ENCODE assay signal across 21 cellular contexts in the genomic region with DNA sequence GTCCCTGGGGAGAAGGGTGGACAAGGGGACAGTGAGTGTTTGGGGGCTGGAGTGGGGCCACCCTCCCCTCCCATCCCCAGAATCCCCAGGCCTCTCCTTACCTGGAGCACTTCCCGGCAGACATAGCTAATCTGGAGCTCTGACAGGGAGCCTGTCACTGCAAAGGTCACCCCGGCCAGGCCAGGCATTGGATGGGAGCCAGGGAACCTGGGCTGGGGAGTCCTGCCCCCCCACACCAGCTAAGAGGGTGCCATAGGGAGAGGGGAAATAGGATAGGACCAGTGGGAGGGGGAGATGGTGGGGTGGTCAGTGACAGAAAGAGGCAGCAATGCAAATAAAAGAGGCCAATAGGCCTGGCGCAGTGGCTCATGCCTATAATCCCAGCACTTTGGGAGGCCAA. TPM values are rescaled to one million over a fixed set of nuclear protein-coding genes. Genes with fewer than 3 reads are reported as not detected.
DNase-seq lines count a peak whose midpoint lies in the region; ATAC-seq, FAIRE-seq and TF ChIP-seq lines count a peak whose summit lies in the region.
"Had no signal": no experiment of that assay in that cellular context is flagged by ENCODE, and none has a peak within 500 bp of the region (broad histone marks: within the 10 kb centered on the region; RNA-seq: fewer than 3 reads in every experiment).

No MANE protein-coding gene starts in this region.

- in situ Hi-C loops in HepG2 (cut with HindIII; ENCODE audit: extremely low pct_ligation_motif_present, low pct_unique_long_range_greater_than_20kb): no loop called here

- POLR2A ChIA-PET in HepG2 (lab: Yijun Ruan, JAX): no interaction called here

- no peaks in the 10 kb centered on the region for H3K27me3 Mint-ChIP-seq in T-helper 17 cell
- no peaks in the 10 kb centered on the region for H3K27me3 Mint-ChIP-seq in effector memory CD8-positive, alpha-beta T cell
- H3K27me3 Mint-ChIP-seq in stimulated activated naive B cell treated with anti-CD40 and anti-IgM and Interleukin-4, amounts not matched to agents 10 μg/mL and 1 μg/mL and 100 μg/mL, for 72 hours: no peaks in the 10 kb centered on the region
- H3K27me3 Mint-ChIP-seq: CD4-positive, alpha-beta T cell; IgD-negative memory B cell had no signal

- intact Hi-C loops in HepG2 (cut with micrococcal nuclease; ENCODE audit: unreplicated experiment) (no loop called here), right lobe of liver (cut with DNase I) (no loop called here)

- H3K9me3 Mint-ChIP-seq in effector memory CD8-positive, alpha-beta T cell: no peaks in the 10 kb centered on the region
- no peaks in the 10 kb centered on the region for H3K9me3 Mint-ChIP-seq in stimulated activated naive B cell treated with anti-CD40 and anti-IgM and Interleukin-4, amounts not matched to agents 10 μg/mL and 1 μg/mL and 100 μg/mL, for 72 hours
- H3K9me3 Mint-ChIP-seq: CD4-positive, alpha-beta T cell; IgD-negative memory B cell had no signal

- peaks cover 43% of the 10 kb centered on the region for H3K4me1 Mint-ChIP-seq in T-helper 17 cell
- peaks cover 47 to 60% of the 10 kb centered on the region in 2 donors for H3K4me1 Mint-ChIP-seq in effector memory CD8-positive, alpha-beta T cell (ENCODE audit: low read depth in 2 of 2)
- peaks cover 34 to 73% of the 10 kb centered on the region in 2 donors for H3K4me1 Mint-ChIP-seq in stimulated activated naive B cell treated with anti-CD40 and anti-IgM and Interleukin-4, amounts not matched to agents 10 μg/mL and 1 μg/mL and 100 μg/mL, for 72 hours

- ATAC-seq in HepG2 (no peak), right lobe of liver (no peak), T-helper 17 cell (no peak), HG03025 (IDR thresholded peaks at IDR 0.05; ENCODE audit: low FRiP score, unreplicated experiment) (no peak), GM21423 (IDR thresholded peaks at IDR 0.05; ENCODE audit: unreplicated experiment) (no peak), HG02884 (IDR thresholded peaks at IDR 0.05; ENCODE audit: unreplicated experiment) (no peak)
- no peak for ATAC-seq in effector memory CD8-positive, alpha-beta T cell (replicated peaks)
- ATAC-seq in stimulated activated naive B cell treated with anti-CD40 and anti-IgM and Interleukin-4, amounts not matched to agents 10 μg/mL and 1 μg/mL and 100 μg/mL, for 72 hours (replicated peaks): no peak

- no peak for DNase-seq in HepG2 (ENCODE audit: low spot score)
- DNase-seq in right lobe of liver: no peak
- no peak for DNase-seq in T-helper 17 cell
- no peak for DNase-seq in effector memory CD8-positive, alpha-beta T cell
- no peak for DNase-seq in stimulated activated naive B cell treated with anti-CD40 and anti-IgM and Interleukin-4, amounts not matched to agents 10 μg/mL and 1 μg/mL and 100 μg/mL, for 72 hours
- DNase-seq: 8988T; AML-193; Calu3; CD4-positive, alpha-beta T cell; DMS 273 treated with DMSO at 0.1 percent for 48 hours; DMS79; EL; HCEC 1CT had no signal

- no peak for FAIRE-seq in HepG2 (lab: Jason Lieb, UNC)
- FAIRE-seq: G401.6, GM12892, H1 had no signal

- TF ChIP-seq EP300 in HepG2 (IDR thresholded peaks at IDR 0.05; ENCODE audit: low read depth in 2 of 2, low read length in 2 of 2): no peak
- TF ChIP-seq EP300 in HepG2 (CRISPR knock-in tag; IDR thresholded peaks at IDR 0.05; ENCODE audit: borderline replicate concordance): no peak

- H3K4me3 Mint-ChIP-seq in T-helper 17 cell: no peak overlapping the region
- H3K4me3 Mint-ChIP-seq in effector memory CD8-positive, alpha-beta T cell: peak overlapping the region; percentile 23 to 100
- peak overlapping the region in 1 of 2 donors; percentile 32 for H3K4me3 Mint-ChIP-seq in stimulated activated naive B cell treated with anti-CD40 and anti-IgM and Interleukin-4, amounts not matched to agents 10 μg/mL and 1 μg/mL and 100 μg/mL, for 72 hours

- H3K4me3 ChIP-seq in HepG2 (replicated peaks in 1 of 3; ENCODE audit: insufficient read depth in 1 of 3, low read depth in 2 of 3, low read length in 3 of 3): no peak overlapping the region
- no peak overlapping the region for H3K4me3 ChIP-seq in right lobe of liver
- H3K4me3 ChIP-seq: BLaER1 treated with 17β-estradiol and CSF1 and Interleukin-3, amounts not matched to agents 10 nM and 100 nM had no signal

- peak overlapping the region; percentile 27; the same call in 1 of the 2 replicates for H3K4me2 ChIP-seq in HepG2 (ENCODE audit: low read depth, low read length)

- no peak for TF ChIP-seq POLR2A in HepG2 (IDR thresholded peaks at IDR 0.05; ENCODE audit: insufficient read depth in 1 of 2, low read depth in 2 of 2, low read length in 2 of 2)
- no peak for TF ChIP-seq POLR2A in right lobe of liver (IDR thresholded peaks at IDR 0.05)

- no peaks in the 10 kb centered on the region for H3K9me3 ChIP-seq in HepG2 (ENCODE audit: low read length)
- H3K9me3 ChIP-seq in right lobe of liver: no peaks in the 10 kb centered on the region
- H3K9me3 ChIP-seq in T-helper 17 cell (ENCODE audit: control insufficient read depth, low read length, poor library complexity, severe bottlenecking): no peaks in the 10 kb centered on the region
- H3K9me3 ChIP-seq: BLaER1 treated with 17β-estradiol and CSF1 and Interleukin-3, amounts not matched to agents 10 nM and 100 nM had no signal

- H3K27ac Mint-ChIP-seq in T-helper 17 cell: peak overlapping the region; percentile 99
- peak overlapping the region in 1 of 2 donors; percentile 96 for H3K27ac Mint-ChIP-seq in effector memory CD8-positive, alpha-beta T cell
- H3K27ac Mint-ChIP-seq in stimulated activated naive B cell treated with anti-CD40 and anti-IgM and Interleukin-4, amounts not matched to agents 10 μg/mL and 1 μg/mL and 100 μg/mL, for 72 hours: peak overlapping the region; percentile 9

- H3K9ac ChIP-seq in HepG2 (ENCODE audit: insufficient read depth, low read depth, low read length): no peak overlapping the region

- H3K4me1 ChIP-seq in HepG2 (ENCODE audit: insufficient read depth, low read length): peaks cover 30% of the 10 kb centered on the region
- peaks cover 0 to 5% (median 0%) of the 10 kb centered on the region in 4 donors for H3K4me1 ChIP-seq in right lobe of liver

- WGBS in HepG2 (ENCODE audit: low lambda C conversion rate): 7% methylated on average over 3 of the region's 3 CpGs
- 100% methylated on average over 1 of the region's 3 CpGs for WGBS in right lobe of liver (ENCODE audit: insufficient coverage, low coverage, low lambda C conversion rate, missing lambda C conversion rate)

- TF ChIP-seq CTCF in HepG2 (CRISPR knock-in tag; IDR thresholded peaks at IDR 0.05): no peak
- no peak for TF ChIP-seq CTCF in right lobe of liver (IDR thresholded peaks at IDR 0.05)

- no TSS peak for BruUV-seq in HepG2 (replicated peaks; lab: Mats Ljungman, UMichigan)

- no peaks in the 10 kb centered on the region for H4K20me1 ChIP-seq in HepG2 (ENCODE audit: insufficient read depth, low read length)

- TF ChIP-seq RAD21 in HepG2 (CRISPR knock-in tag; IDR thresholded peaks at IDR 0.05): no peak

- no peaks in the 10 kb centered on the region; a peak in 2 of 5 replicates for H3K27me3 ChIP-seq in HepG2 (ENCODE audit: control insufficient read depth in 1 of 2, insufficient read depth in 2 of 2, low read length in 2 of 2)
- H3K27me3 ChIP-seq in right lobe of liver: no peaks in the 10 kb centered on the region
- H3K27me3 ChIP-seq: BLaER1 treated with 17β-estradiol and CSF1 and Interleukin-3, amounts not matched to agents 10 nM and 100 nM had no signal

- H3K36me3 Mint-ChIP-seq in T-helper 17 cell (ENCODE audit: low read depth): peaks cover 19% of the 10 kb centered on the region
- peaks cover 66% of the 10 kb centered on the region for H3K36me3 Mint-ChIP-seq in effector memory CD8-positive, alpha-beta T cell (ENCODE audit: insufficient read depth)
- H3K36me3 Mint-ChIP-seq in stimulated activated naive B cell treated with anti-CD40 and anti-IgM and Interleukin-4, amounts not matched to agents 10 μg/mL and 1 μg/mL and 100 μg/mL, for 72 hours: peaks cover 54 to 62% of the 10 kb centered on the region in 2 donors

- peaks cover 4% of the 10 kb centered on the region for H3K79me2 ChIP-seq in HepG2 (ENCODE audit: insufficient read depth, low read length)

- H3K27ac ChIP-seq in HepG2 (ENCODE audit: extremely low read length, insufficient read depth, low read length): no peak overlapping the region
- H3K27ac ChIP-seq in right lobe of liver: no peak overlapping the region
- H3K27ac ChIP-seq: BLaER1 treated with 17β-estradiol and CSF1 and Interleukin-3, amounts not matched to agents 10 nM and 100 nM had no signal

- H3K36me3 ChIP-seq in HepG2 (replicated peaks in 1 of 2; ENCODE audit: control insufficient read depth in 1 of 2, insufficient read depth in 2 of 2, low read length in 2 of 2) (no peaks in the 10 kb centered on the region), right lobe of liver (no peaks in the 10 kb centered on the region)

- H2AFZ ChIP-seq in HepG2 (ENCODE audit: low read length): no peak overlapping the region

- CTCF ChIA-PET in HepG2 (lab: Yijun Ruan, JAX; ENCODE audit: low intra/inter-chr PET ratio, low total read pairs): no interaction called here

RNA-seq across cellular contexts. Expression of a gene that starts 3.5 kb away (rescaled TPM):
- 0.89 TPM in 1 of 2 replicates, not detected in the other for total RNA-seq in HepG2 (2016; rRNA removed; fragmentation: Illumina TruSeq; extraction: Trizol)
- total RNA-seq in HepG2 (2016; cell fraction: cytosol; rRNA removed; fragmentation: Illumina TruSeq; extraction: Trizol; ENCODE audit: low read depth): not detected in 2 replicates
- 0.39 and 0.41 TPM in 2 replicates for total RNA-seq in HepG2 (2016; cell fraction: insoluble cytoplasmic fraction; rRNA removed; fragmentation: Illumina TruSeq; extraction: Trizol)
- 0.19 and 0.62 TPM in 2 replicates for total RNA-seq in HepG2 (2016; cell fraction: membrane; rRNA removed; fragmentation: Illumina TruSeq; extraction: Trizol)
- 0.60 TPM in 1 of 2 replicates, not detected in the other for total RNA-seq in HepG2 (2016; cell fraction: nucleus; rRNA removed; fragmentation: Illumina TruSeq; extraction: Trizol)
- polyA plus RNA-seq in HepG2 (2011; rRNA removed): 0.24 and 0.35 TPM in 2 replicates
- polyA plus RNA-seq in HepG2 (2011; cell fraction: cytosol; rRNA removed): 0.05 and 0.31 TPM in 2 replicates
- polyA plus RNA-seq in HepG2 (2011; cell fraction: nucleus; rRNA removed): 2.1 and 2.6 TPM in 2 replicates
- 0.44 and 0.64 TPM in 2 replicates for polyA plus RNA-seq in HepG2 (2012)
- not detected in 2 replicates for polyA plus RNA-seq in HepG2 (2016; cell fraction: cytosol; fragmentation: Illumina TruSeq; extraction: Trizol; ENCODE audit: low read depth)
- polyA plus RNA-seq in HepG2 (2016; cell fraction: insoluble cytoplasmic fraction; fragmentation: Illumina TruSeq; extraction: Trizol; ENCODE audit: low read depth): 0.52 TPM in 1 of 2 replicates, not detected in the other
- not detected in 2 replicates for polyA plus RNA-seq in HepG2 (2016; cell fraction: membrane; fragmentation: Illumina TruSeq; extraction: Trizol; ENCODE audit: low read depth)
- polyA plus RNA-seq in HepG2 (2016; cell fraction: nucleus; fragmentation: Illumina TruSeq; extraction: Trizol; ENCODE audit: insufficient read depth, low read depth): 1.4 and 3.1 TPM in 2 replicates
- 0.91 TPM in 1 of 2 replicates, not detected in the other for polyA minus RNA-seq in HepG2 (2011; rRNA and poly(A)+ RNA removed; ENCODE audit: low replicate concordance)
- not detected in 2 replicates for polyA minus RNA-seq in HepG2 (2011; cell fraction: cytosol; rRNA and poly(A)+ RNA removed)
- not detected in 2 replicates for polyA minus RNA-seq in HepG2 (2011; cell fraction: nucleus; rRNA and poly(A)+ RNA removed)
- 1 to 10 TPM in 5 of 6 experiments, under 1 TPM in 1; 0.93 to 3.1 (median 2.0) TPM for total RNA-seq in right lobe of liver
- 100 to 1,000 TPM; 298 to 351 TPM for total RNA-seq in T-helper 17 cell
- total RNA-seq: Calu3 had no signal

RNA-seq across cellular contexts. Expression of a gene that starts 4.7 kb away (rescaled TPM):
- total RNA-seq in HepG2 (2016; rRNA removed; fragmentation: Illumina TruSeq; extraction: Trizol) (258 and 351 TPM in 2 replicates), right lobe of liver (100 to 1,000 TPM in 4 of 6 experiments, 10 to 100 TPM in 2; 86.3 to 305 (median 116) TPM), T-helper 17 cell (100 to 1,000 TPM; 282 to 320 TPM)
- 100 and 104 TPM in 2 replicates for total RNA-seq in HepG2 (2016; cell fraction: cytosol; rRNA removed; fragmentation: Illumina TruSeq; extraction: Trizol; ENCODE audit: low read depth)
- total RNA-seq in HepG2 (2016; cell fraction: insoluble cytoplasmic fraction; rRNA removed; fragmentation: Illumina TruSeq; extraction: Trizol): 260 and 364 TPM in 2 replicates
- 174 and 175 TPM in 2 replicates for total RNA-seq in HepG2 (2016; cell fraction: membrane; rRNA removed; fragmentation: Illumina TruSeq; extraction: Trizol)
- 92.4 TPM in 2 replicates for total RNA-seq in HepG2 (2016; cell fraction: nucleus; rRNA removed; fragmentation: Illumina TruSeq; extraction: Trizol)
- polyA plus RNA-seq in HepG2 (2011; rRNA removed): 179 and 230 TPM in 2 replicates
- polyA plus RNA-seq in HepG2 (2011; cell fraction: cytosol; rRNA removed): 271 and 427 TPM in 2 replicates
- polyA plus RNA-seq in HepG2 (2011; cell fraction: nucleus; rRNA removed): 210 and 224 TPM in 2 replicates
- 171 and 172 TPM in 2 replicates for polyA plus RNA-seq in HepG2 (2012)
- 106 and 109 TPM in 2 replicates for polyA plus RNA-seq in HepG2 (2016; cell fraction: cytosol; fragmentation: Illumina TruSeq; extraction: Trizol; ENCODE audit: low read depth)
- 349 and 386 TPM in 2 replicates for polyA plus RNA-seq in HepG2 (2016; cell fraction: insoluble cytoplasmic fraction; fragmentation: Illumina TruSeq; extraction: Trizol; ENCODE audit: low read depth)
- polyA plus RNA-seq in HepG2 (2016; cell fraction: membrane; fragmentation: Illumina TruSeq; extraction: Trizol; ENCODE audit: low read depth): 161 and 168 TPM in 2 replicates
- polyA plus RNA-seq in HepG2 (2016; cell fraction: nucleus; fragmentation: Illumina TruSeq; extraction: Trizol; ENCODE audit: insufficient read depth, low read depth): 163 and 169 TPM in 2 replicates
- polyA minus RNA-seq in HepG2 (2011; rRNA and poly(A)+ RNA removed; ENCODE audit: low replicate concordance): 199 and 296 TPM in 2 replicates
- polyA minus RNA-seq in HepG2 (2011; cell fraction: cytosol; rRNA and poly(A)+ RNA removed): 94.6 and 127 TPM in 2 replicates
- polyA minus RNA-seq in HepG2 (2011; cell fraction: nucleus; rRNA and poly(A)+ RNA removed): 43.4 and 51.5 TPM in 2 replicates

RNA-seq across cellular contexts. Expression of a gene that starts 33.2 kb away (rescaled TPM):
- 167 and 192 TPM in 2 replicates for total RNA-seq in HepG2 (2016; rRNA removed; fragmentation: Illumina TruSeq; extraction: Trizol)
- 13.8 and 15.0 TPM in 2 replicates for total RNA-seq in HepG2 (2016; cell fraction: cytosol; rRNA removed; fragmentation: Illumina TruSeq; extraction: Trizol; ENCODE audit: low read depth)
- total RNA-seq in HepG2 (2016; cell fraction: insoluble cytoplasmic fraction; rRNA removed; fragmentation: Illumina TruSeq; extraction: Trizol): 122 and 176 TPM in 2 replicates
- 28.6 and 34.1 TPM in 2 replicates for total RNA-seq in HepG2 (2016; cell fraction: membrane; rRNA removed; fragmentation: Illumina TruSeq; extraction: Trizol)
- 148 and 165 TPM in 2 replicates for total RNA-seq in HepG2 (2016; cell fraction: nucleus; rRNA removed; fragmentation: Illumina TruSeq; extraction: Trizol)
- polyA plus RNA-seq in HepG2 (2011; rRNA removed): 171 and 223 TPM in 2 replicates
- polyA plus RNA-seq in HepG2 (2011; cell fraction: cytosol; rRNA removed): 82.2 and 91.7 TPM in 2 replicates
- 437 and 620 TPM in 2 replicates for polyA plus RNA-seq in HepG2 (2011; cell fraction: nucleus; rRNA removed)
- 222 and 260 TPM in 2 replicates for polyA plus RNA-seq in HepG2 (2012)
- 5.8 and 8.5 TPM in 2 replicates for polyA plus RNA-seq in HepG2 (2016; cell fraction: cytosol; fragmentation: Illumina TruSeq; extraction: Trizol; ENCODE audit: low read depth)
- polyA plus RNA-seq in HepG2 (2016; cell fraction: insoluble cytoplasmic fraction; fragmentation: Illumina TruSeq; extraction: Trizol; ENCODE audit: low read depth): 192 and 256 TPM in 2 replicates
- 20.9 and 27.6 TPM in 2 replicates for polyA plus RNA-seq in HepG2 (2016; cell fraction: membrane; fragmentation: Illumina TruSeq; extraction: Trizol; ENCODE audit: low read depth)
- polyA plus RNA-seq in HepG2 (2016; cell fraction: nucleus; fragmentation: Illumina TruSeq; extraction: Trizol; ENCODE audit: insufficient read depth, low read depth): 435 and 441 TPM in 2 replicates
- polyA minus RNA-seq in HepG2 (2011; rRNA and poly(A)+ RNA removed; ENCODE audit: low replicate concordance): 172 and 192 TPM in 2 replicates
- polyA minus RNA-seq in HepG2 (2011; cell fraction: cytosol; rRNA and poly(A)+ RNA removed): 86.2 and 95.5 TPM in 2 replicates
- 73.1 and 75.2 TPM in 2 replicates for polyA minus RNA-seq in HepG2 (2011; cell fraction: nucleus; rRNA and poly(A)+ RNA removed)
- 100 to 1,000 TPM; 142 to 306 (median 201) TPM for total RNA-seq in right lobe of liver
- 100 to 1,000 TPM; 201 to 205 TPM for total RNA-seq in T-helper 17 cell

Comparison
In these comparisons a context has a peak if more than half of its experiments do, and no peak if none do; other contexts are left out.
1. RNA of a gene that starts 3.5 kb away (total RNA-seq): 298 to 351 TPM in T-helper 17 cell; 0.93 to 3.1 TPM in right lobe of liver and 0.19 to 0.89 TPM in HepG2; every median in the first group is over 10 times any median in the second.